ENCODE assay signal across 9 cellular contexts in the genomic region with DNA sequence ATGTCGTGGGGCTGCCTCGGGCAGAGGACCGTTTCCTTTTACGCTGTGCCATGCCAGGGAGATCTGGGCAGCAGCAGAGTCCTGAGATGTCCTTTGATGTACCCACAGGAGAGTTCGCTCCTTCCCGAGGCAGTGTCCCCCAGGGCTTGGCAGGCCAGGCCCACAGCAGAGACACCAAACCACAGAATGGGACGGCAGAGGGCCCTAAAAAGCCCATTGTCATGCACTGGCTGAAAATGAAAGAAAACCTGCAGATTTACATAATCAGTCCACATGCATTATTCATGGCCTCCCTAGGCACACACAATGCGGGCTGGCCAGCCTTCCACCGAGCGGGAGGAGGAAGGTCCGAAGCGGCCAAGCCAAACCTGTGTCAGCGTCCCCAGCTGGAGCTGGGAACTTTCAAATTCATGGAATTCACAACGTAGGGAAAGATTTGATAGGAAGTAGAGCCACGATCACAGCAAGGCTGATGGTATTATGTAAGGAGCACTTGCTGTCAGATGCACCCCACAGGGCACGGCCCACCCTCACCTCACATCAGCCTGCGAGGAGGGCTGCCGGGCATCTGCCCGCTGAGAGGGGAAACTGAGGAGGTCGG. TPM values are rescaled to one million over a fixed set of nuclear protein-coding genes. Genes with fewer than 3 reads are reported as not detected.
A peak's percentile ranks its signal among the peaks of the same experiment; 100 is the strongest.
DNase-seq lines count a peak whose midpoint lies in the region; ATAC-seq, FAIRE-seq and TF ChIP-seq lines count a peak whose summit lies in the region.
"Had no signal": no experiment of that assay in that cellular context is flagged by ENCODE, and none has a peak within 500 bp of the region (broad histone marks: within the 10 kb centered on the region; RNA-seq: fewer than 3 reads in every experiment).

No MANE protein-coding gene starts in this region.

- H3K79me1 ChIP-seq in neuronal stem cell (ENCODE audit: low read depth, low read length): no peaks in the 10 kb centered on the region

- H4K8ac ChIP-seq in neuronal stem cell (ENCODE audit: low read depth, low read length): no peak overlapping the region

- TF ChIP-seq CTCF in gastroesophageal sphincter (IDR thresholded peaks at IDR 0.05): no peak

- DNase-seq in GM18507 (ENCODE audit: extremely low spot score, insufficient read length, low read depth): peak; percentile 38
- DNase-seq in neuronal stem cell (ENCODE audit: low spot score): peak; percentile 57
- no peak for DNase-seq in NCI-H1694 (lab: John Stamatoyannopoulos, UW)
- no peak for DNase-seq in activated effector memory CD4-positive, alpha-beta T cell treated with anti-CD3 and anti-CD28 coated beads, Interleukin-2, amount 50 U/mL, for 16 hours
- DNase-seq: NCI-H187 had no signal

- peak overlapping the region; percentile 22 for H3K4me2 ChIP-seq in neuronal stem cell (ENCODE audit: insufficient read depth, low read length, poor library complexity, severe bottlenecking)

- peak overlapping the region; percentile 83 for H2AFZ ChIP-seq in neuronal stem cell (ENCODE audit: low read length)

- H3K9me3 ChIP-seq in neuronal stem cell (replicated peaks in 1 of 2; ENCODE audit: control insufficient read depth in 2 of 2, insufficient read depth in 1 of 2, low read depth in 1 of 2, low read length in 2 of 2) (peaks cover 0 to 2% of the 10 kb centered on the region in 2 donors), gastroesophageal sphincter (no peaks in the 10 kb centered on the region)

- H3K4me3 ChIP-seq in neuronal stem cell (ENCODE audit: low read length in 2 of 2) (peak overlapping the region; percentile 25 to 50), gastroesophageal sphincter (no peak overlapping the region)

- WGBS in neuronal stem cell (ENCODE audit: extremely low coverage in 2 of 2, insufficient read length in 2 of 2, insufficient replicate concordance in 1 of 2), 2 donors: no CpG with 5 or more reads among the region's 20 CpGs
- WGBS in gastroesophageal sphincter (ENCODE audit: low coverage in 1 of 2), 2 donors: 44 to 90% methylated on average over 2 to 8 of the region's 20 CpGs

- H3K36me3 ChIP-seq in neuronal stem cell (replicated peaks in 1 of 2; ENCODE audit: control insufficient read depth in 2 of 2, insufficient read depth in 2 of 2, low read length in 2 of 2): no peaks in the 10 kb centered on the region
- no peaks in the 10 kb centered on the region for H3K36me3 ChIP-seq in gastroesophageal sphincter

- H2BK5ac ChIP-seq in neuronal stem cell (ENCODE audit: low read length): no peak overlapping the region

- H3K14ac ChIP-seq in neuronal stem cell (ENCODE audit: low read length): no peak overlapping the region

- H3K4me1 ChIP-seq in neuronal stem cell (ENCODE audit: control insufficient read depth in 2 of 2, insufficient read depth in 1 of 2, low read depth in 1 of 2, low read length in 2 of 2) (peaks cover 29 to 38% of the 10 kb centered on the region in 2 donors), gastroesophageal sphincter (peaks cover 0 to 12% (median 0%) of the 10 kb centered on the region in 3 donors)

- H2BK120ac ChIP-seq in neuronal stem cell (ENCODE audit: low read depth, low read length): no peak overlapping the region

- no peak for TF ChIP-seq POLR2A in gastroesophageal sphincter (IDR thresholded peaks at IDR 0.05)

- no peak for TF ChIP-seq EP300 in gastroesophageal sphincter (IDR thresholded peaks at IDR 0.05)

- peak overlapping the region; percentile 41 for H3K27ac ChIP-seq in cingulate gyrus (ENCODE audit: low read depth, low read length)
- no peak overlapping the region for H3K27ac ChIP-seq in neuronal stem cell (replicated peaks; ENCODE audit: low read length)
- H3K27ac ChIP-seq in gastroesophageal sphincter: no peak overlapping the region

- no peak overlapping the region for H2AK5ac ChIP-seq in neuronal stem cell (ENCODE audit: low read depth, low read length)

- H2BK12ac ChIP-seq in neuronal stem cell (ENCODE audit: low read length): no peak overlapping the region

- H3K27me3 ChIP-seq in neuronal stem cell (ENCODE audit: control insufficient read depth in 3 of 3, insufficient read depth in 3 of 3, low read depth in 1 of 3, low read length in 3 of 3) (peaks cover 0 to 14% (median 11%) of the 10 kb centered on the region in 3 experiments), gastroesophageal sphincter (no peaks in the 10 kb centered on the region)

- peak; percentile 77 for FAIRE-seq in GM18507 (lab: Jason Lieb, UNC)

- peak; percentile 54 for ATAC-seq in HG03196 (IDR thresholded peaks at IDR 0.05; ENCODE audit: unreplicated experiment)
- no peak for ATAC-seq in gastroesophageal sphincter
- no peak for ATAC-seq in HG03354 (IDR thresholded peaks at IDR 0.05; ENCODE audit: poor library complexity, severe bottlenecking, unreplicated experiment)

- H4K91ac ChIP-seq in neuronal stem cell (ENCODE audit: low read depth, low read length, poor library complexity): no peak overlapping the region

- no peak overlapping the region for H3K4ac ChIP-seq in neuronal stem cell (ENCODE audit: low read length)

- H3K9ac ChIP-seq in neuronal stem cell (ENCODE audit: low read depth, low read length, poor library complexity): no peak overlapping the region

- H2BK15ac ChIP-seq in neuronal stem cell (ENCODE audit: low read length): no peak overlapping the region

- H3K18ac ChIP-seq in neuronal stem cell (ENCODE audit: low read length): no peak overlapping the region

- no peak overlapping the region for H3K23ac ChIP-seq in neuronal stem cell (ENCODE audit: low read depth, low read length, poor library complexity)

RNA-seq across cellular contexts. Expression of a gene that starts 25.3 kb away (rescaled TPM):
- polyA plus RNA-seq in neuronal stem cell (2013, experiment 1 of 2): 12.5 TPM
- 12.8 TPM for polyA plus RNA-seq in neuronal stem cell (2013, experiment 2 of 2)
- total RNA-seq in gastroesophageal sphincter: 10 to 100 TPM; 26.3 to 60.7 (median 53.7) TPM

RNA-seq across cellular contexts. Expression of a gene that starts 53.8 kb away (rescaled TPM):
- 0.21 TPM for polyA plus RNA-seq in neuronal stem cell (2013, experiment 1 of 2)
- not detected for polyA plus RNA-seq in neuronal stem cell (2013, experiment 2 of 2)
- total RNA-seq in gastroesophageal sphincter: not detected

Comparison
In these comparisons a context has a peak if more than half of its experiments do, and no peak if none do; other contexts are left out.
1. DNase-seq: peak in GM18507 (single experiment) and neuronal stem cell (single experiment); none in NCI-H1694 (single experiment) and activated effector memory CD4-positive, alpha-beta T cell treated with anti-CD3 and anti-CD28 coated beads, Interleukin-2, amount 50 U/mL, for 16 hours (single experiment).
2. H3K4me3 ChIP-seq: peak in neuronal stem cell (2 of 2); none in gastroesophageal sphincter (0 of 2).